ENCODE assay signal across 14 cellular contexts in the genomic region with DNA sequence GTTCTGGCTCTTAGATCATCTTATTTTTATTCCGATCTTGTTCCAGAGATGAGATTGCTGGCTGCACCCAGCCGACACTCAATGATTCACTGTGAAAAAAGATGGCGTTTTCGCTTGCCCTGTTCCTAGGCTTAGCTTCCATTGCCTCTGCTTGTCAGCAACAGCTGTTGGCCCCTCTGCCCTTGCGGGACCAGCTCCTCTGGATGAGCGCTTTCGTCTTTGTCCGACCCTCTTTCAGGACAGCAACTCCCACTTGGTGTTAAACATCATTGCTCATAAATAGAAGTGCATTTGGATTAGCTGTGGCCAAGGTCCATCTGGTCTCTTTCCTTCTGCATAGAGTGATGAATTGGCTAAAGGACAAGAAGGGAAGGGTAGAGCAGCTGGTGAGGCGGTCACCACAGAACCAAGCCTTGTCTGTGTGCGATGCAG. TPM values are rescaled to one million over a fixed set of nuclear protein-coding genes. Genes with fewer than 3 reads are reported as not detected.
A peak's percentile ranks its signal among the peaks of the same experiment; 100 is the strongest.
DNase-seq lines count a peak whose midpoint lies in the region; ATAC-seq lines count a peak whose summit lies in the region.
"Had no signal": no experiment of that assay in that cellular context is flagged by ENCODE, and none has a peak within 500 bp of the region (broad histone marks: within the 10 kb centered on the region; RNA-seq: fewer than 3 reads in every experiment).

No MANE protein-coding gene starts in this region.

- intact Hi-C loops in posterior vena cava (cut with DNase I), result no loop called here

- H3K27ac ChIP-seq in substantia nigra (ENCODE audit: low read depth, low read length, poor library complexity, severe bottlenecking), result peak overlapping the region; percentile 11
- H3K27ac ChIP-seq: adrenal gland, C4-2B, colonic mucosa, ovary had no signal

- no peak for ATAC-seq in HG02678 (IDR thresholded peaks at IDR 0.05; ENCODE audit: unreplicated experiment)
- ATAC-seq in HG03039 (IDR thresholded peaks at IDR 0.05; ENCODE audit: unreplicated experiment), result no peak

- peak; percentile 42 for DNase-seq in NCI-H69 (lab: John Stamatoyannopoulos, UW)
- DNase-seq in cerebellum (ENCODE audit: low spot score), result peak; percentile 89
- DNase-seq in left kidney (ENCODE audit: low read depth, low spot score), result peak; percentile 82
- peak in 5 of 49 donors; percentile 5 to 36 (median 9) for DNase-seq in substantia nigra (lab: John Stamatoyannopoulos, UW)
- DNase-seq in posterior vena cava (ENCODE audit: low spot score), result no peak
- DNase-seq: activated CD4-positive, alpha-beta memory T cell treated with anti-CD3 and anti-CD28 coated beads for 36 hours; colonic mucosa; KBM-7; ovary; SK-N-SH had no signal

RNA-seq across cellular contexts. Expression of gene SCCPDH, which starts 43.5 kb away (rescaled TPM):
- 38.0 TPM for total RNA-seq in cerebellum
- 10 to 100 TPM; 22.7 to 23.2 TPM for total RNA-seq in posterior vena cava
